3 cellular contexts compared by ENCODE assay signal in genomic region chr4:61478340-61478739, GRCh38.
"Had no signal": no experiment of that assay in that cellular context is flagged by ENCODE, and none has a peak within 500 bp of the region (broad histone marks: within the 10 kb centered on the region; RNA-seq: fewer than 3 reads in every experiment).

No MANE protein-coding gene starts in this region.

- H3K4me3 ChIP-seq: GM12878 had no signal

- DNase-seq: GDM1, GF-D8 had no signal

- ATAC-seq: GM12878 had no signal
